10 cellular contexts compared by ENCODE assay signal in genomic region chr1:13517193-13517812, GRCh38. TPM values are rescaled to one million over a fixed set of nuclear protein-coding genes. Genes with fewer than 3 reads are reported as not detected.
DNase-seq lines count a peak whose midpoint lies in the region; ATAC-seq and TF ChIP-seq lines count a peak whose summit lies in the region.
"Had no signal": no experiment of that assay in that cellular context is flagged by ENCODE, and none has a peak within 500 bp of the region (broad histone marks: within the 10 kb centered on the region; RNA-seq: fewer than 3 reads in every experiment).

No MANE protein-coding gene starts in this region.

- intact Hi-C loops in activated CD4-positive, alpha-beta T cell treated with anti-CD3 and anti-CD28 coated beads for 36 hours (cut with DNase I, micrococcal nuclease) = loop anchor here in 1 of 2 experiments (10.0 kb wide), 1 partner anchor 447 kb away; no protein-coding TSS in a partner anchor
- intact Hi-C loops in esophagus squamous epithelium (cut with DNase I) (no loop called here), sigmoid colon (cut with DNase I) (no loop called here)

- no peak overlapping the region for H3K4me3 Mint-ChIP-seq in activated CD4-positive, alpha-beta T cell treated with anti-CD3 and anti-CD28 coated beads for 36 hours
- H3K4me3 Mint-ChIP-seq in progenitor cell of endocrine pancreas (ENCODE audit: low read depth) = no peak overlapping the region

- H3K4me1 ChIP-seq in esophagus squamous epithelium (peaks cover 0 to 18% (median 10%) of the 10 kb centered on the region in 3 donors), sigmoid colon (peaks cover 0 to 12% (median 8%) of the 10 kb centered on the region in 4 donors)

- TF ChIP-seq CTCF in esophagus squamous epithelium (IDR thresholded peaks at IDR 0.05) = peak in 5 of 6 experiments; percentile 8 to 43 (median 22)
- peak; percentile 58 for TF ChIP-seq CTCF in progenitor cell of endocrine pancreas (IDR thresholded peaks at IDR 0.05; ENCODE audit: unreplicated experiment)
- peak in 2 of 4 experiments; percentile 24 to 26 for TF ChIP-seq CTCF in sigmoid colon (IDR thresholded peaks at IDR 0.05)

- H3K4me3 ChIP-seq in esophagus squamous epithelium (no peak overlapping the region), sigmoid colon (no peak overlapping the region)
- H3K4me3 ChIP-seq: lung had no signal

- POLR2A ChIA-PET in activated CD4-positive, alpha-beta T cell treated with anti-CD3 and anti-CD28 coated beads for 36 hours (lab: Charles Lee) = no interaction called here

- TF ChIP-seq EP300 in sigmoid colon (IDR thresholded peaks at IDR 0.05) = no peak

- TF ChIP-seq POLR2A in esophagus squamous epithelium (IDR thresholded peaks at IDR 0.05) (no peak), sigmoid colon (IDR thresholded peaks at IDR 0.05) (no peak)

- H3K9me3 ChIP-seq in esophagus squamous epithelium (peaks cover 0 to 6% (median 0%) of the 10 kb centered on the region in 3 donors), sigmoid colon (peaks cover 0 to 4% (median 0%) of the 10 kb centered on the region in 4 donors)

- 26 to 67% methylated on average over 6 to 18 of the region's 18 CpGs for WGBS in esophagus squamous epithelium, 2 donors
- 25 to 30% methylated on average over 18 of the region's 18 CpGs for WGBS in sigmoid colon, 2 donors

- H3K27ac ChIP-seq in esophagus squamous epithelium (no peak overlapping the region), sigmoid colon (no peak overlapping the region)

- H3K36me3 Mint-ChIP-seq in activated CD4-positive, alpha-beta T cell treated with anti-CD3 and anti-CD28 coated beads for 36 hours (ENCODE audit: low read depth) = no peaks in the 10 kb centered on the region
- no peaks in the 10 kb centered on the region for H3K36me3 Mint-ChIP-seq in progenitor cell of endocrine pancreas (ENCODE audit: insufficient read depth)

- no peaks in the 10 kb centered on the region for H3K9me3 Mint-ChIP-seq in activated CD4-positive, alpha-beta T cell treated with anti-CD3 and anti-CD28 coated beads for 36 hours (ENCODE audit: low read depth)
- peaks cover 4% of the 10 kb centered on the region for H3K9me3 Mint-ChIP-seq in progenitor cell of endocrine pancreas (ENCODE audit: low read depth)

- DNase-seq in activated CD4-positive, alpha-beta T cell treated with anti-CD3 and anti-CD28 coated beads for 36 hours = peak; percentile 62
- no peak for DNase-seq in activated CD4-positive, alpha-beta T cell treated with anti-CD3 and anti-CD28 coated beads, Interleukin-2, amount 50 U/mL, for 4 hours
- peak; percentile 53 for DNase-seq in NAMALWA (ENCODE audit: low spot score)
- no peak for DNase-seq in esophagus squamous epithelium (lab: John Stamatoyannopoulos, UW)
- no peak for DNase-seq in progenitor cell of endocrine pancreas (ENCODE audit: low spot score, unreplicated experiment)
- no peak for DNase-seq in globus pallidus (ENCODE audit: low spot score)
- no peak for DNase-seq in sigmoid colon
- DNase-seq in NOMO-1 treated with DMSO at 0.1 percent for 48 hours (lab: John Stamatoyannopoulos, UW; ENCODE audit: unreplicated experiment) = no peak
- DNase-seq: NCI-H226 had no signal

- peaks cover 5 to 96% (median 6%) of the 10 kb centered on the region in 4 donors for H3K27me3 ChIP-seq in esophagus squamous epithelium
- H3K27me3 ChIP-seq in sigmoid colon = peaks cover 0 to 62% (median 18%) of the 10 kb centered on the region in 3 donors

- CTCF ChIA-PET in activated CD4-positive, alpha-beta T cell treated with anti-CD3 and anti-CD28 coated beads for 36 hours (lab: Charles Lee) = interaction anchor here (0.6 kb wide), 1 partner anchor 59 kb away, joined by 3 read pairs; no protein-coding TSS in a partner anchor

- no peak overlapping the region for H3K27ac Mint-ChIP-seq in activated CD4-positive, alpha-beta T cell treated with anti-CD3 and anti-CD28 coated beads for 36 hours
- no peak overlapping the region for H3K27ac Mint-ChIP-seq in progenitor cell of endocrine pancreas

- no peaks in the 10 kb centered on the region for H3K4me1 Mint-ChIP-seq in activated CD4-positive, alpha-beta T cell treated with anti-CD3 and anti-CD28 coated beads for 36 hours
- H3K4me1 Mint-ChIP-seq in progenitor cell of endocrine pancreas (ENCODE audit: low read depth) = peaks cover 4% of the 10 kb centered on the region

- ATAC-seq in activated CD4-positive, alpha-beta T cell treated with anti-CD3 and anti-CD28 coated beads for 36 hours = peak; percentile 44

- peaks cover 39% of the 10 kb centered on the region for H3K27me3 Mint-ChIP-seq in activated CD4-positive, alpha-beta T cell treated with anti-CD3 and anti-CD28 coated beads for 36 hours
- peaks cover 75% of the 10 kb centered on the region for H3K27me3 Mint-ChIP-seq in progenitor cell of endocrine pancreas

- H3K36me3 ChIP-seq in esophagus squamous epithelium (no peaks in the 10 kb centered on the region), sigmoid colon (no peaks in the 10 kb centered on the region)

RNA-seq across cellular contexts. Expression of gene LRRC38, which starts 3.5 kb away (rescaled TPM):
- total RNA-seq in activated CD4-positive, alpha-beta T cell treated with anti-CD3 and anti-CD28 coated beads for 36 hours = not detected
- total RNA-seq in esophagus squamous epithelium (under 1 TPM in 1 of 4 donors, not detected in 3; 0.19 TPM), progenitor cell of endocrine pancreas (not detected in 2 replicates), sigmoid colon (not detected)
- polyA plus RNA-seq in sigmoid colon = not detected
- total RNA-seq: lung had no signal

Comparison
In these comparisons a context has a peak if more than half of its experiments do, and no peak if none do; other contexts are left out.
1. DNase-seq: peak in activated CD4-positive, alpha-beta T cell treated with anti-CD3 and anti-CD28 coated beads for 36 hours (single experiment) and NAMALWA (single experiment); none in activated CD4-positive, alpha-beta T cell treated with anti-CD3 and anti-CD28 coated beads, Interleukin-2, amount 50 U/mL, for 4 hours (0 of 2), esophagus squamous epithelium (single experiment), progenitor cell of endocrine pancreas (single experiment), globus pallidus (single experiment), sigmoid colon (single experiment) and NOMO-1 treated with DMSO at 0.1 percent for 48 hours (single experiment).